In genomic region chrX:89405148-89405547, GRCh38 we compare ENCODE assay signal across 7 cellular contexts.
DNase-seq lines count a peak whose midpoint lies in the region; FAIRE-seq and TF ChIP-seq lines count a peak whose summit lies in the region.
"Not testable (repeated sequence)": the region's sequence is repeated elsewhere in the genome, so short reads cannot be mapped to it uniquely, and the experiment has no call there.

No MANE protein-coding gene starts in this region.

- not testable (repeated sequence) for H3K27ac Mint-ChIP-seq in MCF 10A (ENCODE audit: low read depth, unreplicated experiment); progenitor cell of endocrine pancreas

- not testable (repeated sequence) for H3K9me3 Mint-ChIP-seq in MCF 10A (ENCODE audit: unreplicated experiment); progenitor cell of endocrine pancreas (ENCODE audit: low read depth)

- H3K27me3 ChIP-seq in iPS DF 6.9 (ENCODE audit: control insufficient read depth, insufficient read depth, low read length): not testable (repeated sequence)

- H3K9me3 ChIP-seq in iPS DF 6.9 (ENCODE audit: control insufficient read depth, insufficient read depth, low read length): not testable (repeated sequence)

- not testable (repeated sequence) for H3K27me3 Mint-ChIP-seq in MCF 10A (ENCODE audit: insufficient read depth, unreplicated experiment); progenitor cell of endocrine pancreas

- POLR2A ChIA-PET in MCF 10A (lab: Yijun Ruan, JAX): not testable (repeated sequence)

- not testable (repeated sequence) for H3K36me3 ChIP-seq in iPS DF 6.9 (ENCODE audit: control insufficient read depth, insufficient read depth, low read length)

- CTCF ChIA-PET in MCF 10A (lab: Yijun Ruan, JAX): not testable (repeated sequence)

- not testable (repeated sequence) for H3K4me1 ChIP-seq in iPS DF 6.9 (ENCODE audit: control insufficient read depth, insufficient read depth, low read length)

- H3K4me3 Mint-ChIP-seq in MCF 10A (ENCODE audit: unreplicated experiment); progenitor cell of endocrine pancreas (ENCODE audit: low read depth): not testable (repeated sequence)

- H3K36me3 Mint-ChIP-seq in MCF 10A (ENCODE audit: insufficient read depth, unreplicated experiment); progenitor cell of endocrine pancreas (ENCODE audit: insufficient read depth): not testable (repeated sequence)

- not testable (repeated sequence) for TF ChIP-seq POLR2A in H54 (IDR thresholded peaks at IDR 0.05; ENCODE audit: low read depth, low read length); NB4 (IDR thresholded peaks at IDR 0.05; ENCODE audit: extremely low read depth, insufficient read length)

- intact Hi-C loops in MCF 10A (cut with micrococcal nuclease): not testable (repeated sequence)

- not testable (repeated sequence) for H3K4me3 ChIP-seq in NB4 (ENCODE audit: low read depth, low read length); iPS DF 6.9 (ENCODE audit: low read length)

- DNase-seq in H54 (ENCODE audit: insufficient read length, low spot score); progenitor cell of endocrine pancreas (ENCODE audit: low spot score, unreplicated experiment): not testable (repeated sequence)
- DNase-seq in NB4 (ENCODE audit: low read depth): peak; percentile 0
- DNase-seq in OCI-M1 (lab: John Stamatoyannopoulos, UW): peak; percentile 1
- peak; percentile 0 for DNase-seq in MCF 10A (ENCODE audit: unreplicated experiment)
- DNase-seq in iPS DF 6.9 (ENCODE audit: low read depth, low spot score): peak; percentile 1

- 0 out of 2 replicates have a peak, but pooled peaks have one; percentile 4 for TF ChIP-seq CTCF in C4-2B (conservative IDR thresholded peaks at IDR 0.05)
- TF ChIP-seq CTCF in NB4 (IDR thresholded peaks at IDR 0.05; ENCODE audit: low read depth, low read length); MCF 10A (IDR thresholded peaks at IDR 0.05; ENCODE audit: unreplicated experiment): not testable (repeated sequence)
- peak; percentile 8 for TF ChIP-seq CTCF in progenitor cell of endocrine pancreas (IDR thresholded peaks at IDR 0.05; ENCODE audit: unreplicated experiment)

- WGBS in iPS DF 6.9 (ENCODE audit: insufficient coverage, insufficient read length): no CpG with 5 or more reads among the region's 1 CpG

- BruUV-seq in MCF 10A (replicated peaks; lab: Mats Ljungman, UMichigan): not testable (repeated sequence)

- H3K4me1 Mint-ChIP-seq in MCF 10A (ENCODE audit: insufficient read depth, unreplicated experiment); progenitor cell of endocrine pancreas (ENCODE audit: low read depth): not testable (repeated sequence)

- FAIRE-seq in H54 (lab: Jason Lieb, UNC): peak; percentile 45

- H3K27ac ChIP-seq in C4-2B; iPS DF 6.9 (ENCODE audit: low read length): not testable (repeated sequence)
